ENCODE assay signal across 2 cellular contexts in the genomic region with DNA sequence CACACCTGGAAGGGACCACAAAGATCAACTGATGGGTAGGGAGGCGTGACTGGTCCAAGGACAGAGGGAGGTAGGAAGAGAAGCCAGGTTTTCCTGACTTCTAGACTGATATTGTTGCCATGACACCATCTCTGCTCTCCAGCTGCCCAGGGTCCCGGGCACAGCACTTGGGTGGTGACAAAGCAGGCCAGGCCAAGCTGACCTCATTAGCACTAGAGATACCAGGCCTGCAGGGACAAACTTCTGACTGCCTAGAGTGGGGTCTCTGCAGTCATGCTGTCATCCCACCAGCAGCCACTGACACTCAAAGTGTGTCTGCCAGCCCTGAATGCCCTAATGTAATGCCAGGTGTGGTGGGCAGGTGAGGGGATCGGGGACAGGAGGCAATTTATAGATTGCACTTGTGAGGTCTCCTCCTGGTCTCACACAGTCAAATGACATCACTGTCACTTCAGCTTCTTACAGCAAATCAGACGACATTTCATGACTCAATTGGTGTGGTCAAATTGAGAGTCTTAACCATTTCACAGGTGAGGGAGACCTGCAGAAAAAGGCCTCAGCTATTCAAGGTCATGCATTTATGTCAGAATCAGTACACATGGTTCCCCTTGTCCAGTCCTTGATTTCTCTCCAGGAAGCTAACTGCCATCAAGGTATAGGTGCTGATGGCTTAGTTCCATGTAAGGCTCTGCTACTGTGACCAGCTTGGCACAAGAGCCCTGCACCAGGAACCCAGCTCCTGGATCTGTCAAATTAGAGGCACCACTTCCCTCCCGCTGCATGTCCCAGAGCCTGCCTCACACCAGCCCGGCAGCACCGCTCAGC.
TF ChIP-seq lines count a peak whose summit lies in the region.

No MANE protein-coding gene starts in this region.

TF ChIP-seq in A549, 52 proteins besides CTCF, POLR2A, EP300 and RAD21:
- no peak for TF ChIP-seq USF2 (IDR thresholded peaks at IDR 0.05)
- no peak for TF ChIP-seq HEYL (CRISPR knock-in tag; IDR thresholded peaks at IDR 0.05)
- no peak for TF ChIP-seq TFCP2L1 (CRISPR knock-in tag; IDR thresholded peaks at IDR 0.05)
- no peak for TF ChIP-seq KDM1A (IDR thresholded peaks at IDR 0.05; ENCODE audit: low read depth)
- no peak for TF ChIP-seq POLR2AphosphoS2 (conservative IDR thresholded peaks at IDR 0.05; ENCODE audit: low read length)
- TF ChIP-seq CHD2 (IDR thresholded peaks at IDR 0.05; ENCODE audit: low read length, partially characterized antibody) = no peak
- no peak for TF ChIP-seq NR3C1 (IDR thresholded peaks at IDR 0.05)

TF ChIP-seq in IMR-90, 13 proteins besides CTCF, POLR2A, EP300 and RAD21 (continued from another document):
- no peak for TF ChIP-seq USF2 (IDR thresholded peaks at IDR 0.05; ENCODE audit: low read depth, low read length)
- TF ChIP-seq MAFK (IDR thresholded peaks at IDR 0.05; ENCODE audit: low read depth, low read length) = no peak
- TF ChIP-seq MAZ (IDR thresholded peaks at IDR 0.05; ENCODE audit: borderline replicate concordance, low read depth, low read length) = no peak
